14 cellular contexts compared by ENCODE assay signal in the genomic region with DNA sequence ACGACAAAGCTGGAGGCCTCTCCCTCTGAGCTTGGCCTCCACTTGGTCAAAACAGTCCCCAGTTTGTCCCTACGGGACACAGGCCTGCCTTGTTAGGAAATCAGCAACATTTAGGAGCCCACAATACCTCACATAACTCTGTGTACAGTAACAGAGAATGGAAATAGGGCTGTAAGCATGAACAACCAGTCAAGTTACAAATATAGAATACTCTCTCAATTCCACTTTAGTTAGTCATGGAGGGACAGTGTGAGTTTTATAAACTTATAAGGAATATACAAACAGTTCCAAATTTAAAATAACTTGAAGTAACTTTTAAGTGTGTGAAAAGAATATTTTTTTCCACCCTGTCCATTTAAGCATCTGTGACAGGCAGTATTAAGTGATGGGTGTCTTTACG.
A peak's percentile ranks its signal among the peaks of the same experiment; 100 is the strongest.
DNase-seq lines count a peak whose midpoint lies in the region; ATAC-seq and TF ChIP-seq lines count a peak whose summit lies in the region.
"Had no signal": no experiment of that assay in that cellular context is flagged by ENCODE, and none has a peak within 500 bp of the region (broad histone marks: within the 10 kb centered on the region; RNA-seq: fewer than 3 reads in every experiment).

No MANE protein-coding gene starts in this region.

- H3K27me3 ChIP-seq in BLaER1 (no peaks in the 10 kb centered on the region), heart left ventricle (no peaks in the 10 kb centered on the region), sigmoid colon (no peaks in the 10 kb centered on the region)
- H3K27me3 ChIP-seq: neural progenitor cell had no signal

- H3K4me3 ChIP-seq in BLaER1 = no peak overlapping the region
- no peak overlapping the region for H3K4me3 ChIP-seq in heart left ventricle
- no peak overlapping the region for H3K4me3 ChIP-seq in sigmoid colon
- H3K4me3 ChIP-seq: neural progenitor cell, skin epidermis had no signal

- intact Hi-C loops in heart left ventricle (cut with DNase I) = loop anchor here in 2 of 10 donors (5.0 to 10.0 kb wide), 3 partner anchors 57 to 106 kb away; no protein-coding TSS in a partner anchor
- intact Hi-C loops in sigmoid colon (cut with DNase I) = no loop called here

- H3K4me1 ChIP-seq in BLaER1 = peaks cover 99% of the 10 kb centered on the region
- peaks cover 0 to 87% (median 66%) of the 10 kb centered on the region in 12 donors for H3K4me1 ChIP-seq in heart left ventricle
- H3K4me1 ChIP-seq in sigmoid colon = peaks cover 0 to 90% (median 72%) of the 10 kb centered on the region in 4 donors

- H3K9me3 ChIP-seq in BLaER1 (no peaks in the 10 kb centered on the region), heart left ventricle (no peaks in the 10 kb centered on the region), sigmoid colon (no peaks in the 10 kb centered on the region)

- DNase-seq in heart left ventricle = no peak
- no peak for DNase-seq in sigmoid colon
- no peak for DNase-seq in GM13976 (ENCODE audit: low spot score)
- DNase-seq in UCSD-AML1 (lab: John Stamatoyannopoulos, UW; ENCODE audit: unreplicated experiment) = no peak
- DNase-seq in DMS153 (lab: John Stamatoyannopoulos, UW) = no peak
- DNase-seq: activated naive CD8-positive, alpha-beta T cell treated with anti-CD3 and anti-CD28 coated beads, Interleukin-2, amount 50 U/mL, for 24 hours; activated T-cell treated with anti-CD3 and anti-CD28 coated beads, Interleukin-2, amount 50 U/mL, for 4 hours; C1 segment of cervical spinal cord; stimulated activated naive CD8-positive, alpha-beta T cell treated with anti-CD3 and anti-CD28 coated beads, Interleukin-15, amount 100 ng/mL, for 72 hours had no signal

- no peak overlapping the region for H3K9ac ChIP-seq in BLaER1
- H3K9ac ChIP-seq: neural progenitor cell had no signal

- H3K27ac ChIP-seq in BLaER1 (no peak overlapping the region), VCaP (peak overlapping the region; percentile 61), heart left ventricle (peak overlapping the region in 10 of 12 donors; percentile 9 to 81 (median 60)), sigmoid colon (peak overlapping the region; percentile 64 to 85 (median 72))
- H3K27ac ChIP-seq: neural progenitor cell, skin epidermis had no signal

- in situ Hi-C loops in GM13976 (cut with MboI; ENCODE audit: low sequenced_read_pairs, unreplicated experiment) = no loop called here

- H4K20me1 ChIP-seq in BLaER1 = peaks cover 100% of the 10 kb centered on the region

- no peak for TF ChIP-seq EP300 in sigmoid colon (IDR thresholded peaks at IDR 0.05)

- no peaks in the 10 kb centered on the region for H3K36me3 ChIP-seq in BLaER1
- no peaks in the 10 kb centered on the region for H3K36me3 ChIP-seq in heart left ventricle
- no peaks in the 10 kb centered on the region for H3K36me3 ChIP-seq in sigmoid colon
- H3K36me3 ChIP-seq: neural progenitor cell had no signal

- ATAC-seq in heart left ventricle = peak; percentile 29 to 82 (median 34)
- no peak for ATAC-seq in GM18511 (IDR thresholded peaks at IDR 0.05; ENCODE audit: unreplicated experiment)
- ATAC-seq: activated naive CD8-positive, alpha-beta T cell treated with anti-CD3 and anti-CD28 coated beads, Interleukin-2, amount 50 U/mL, for 24 hours; activated T-cell treated with anti-CD3 and anti-CD28 coated beads, Interleukin-2, amount 50 U/mL, for 4 hours; stimulated activated naive CD8-positive, alpha-beta T cell treated with anti-CD3 and anti-CD28 coated beads, Interleukin-15, amount 100 ng/mL, for 72 hours had no signal

- no peak for TF ChIP-seq POLR2A in heart left ventricle (IDR thresholded peaks at IDR 0.05)
- TF ChIP-seq POLR2A in sigmoid colon (IDR thresholded peaks at IDR 0.05) = no peak

- peak overlapping the region; percentile 46 for H3K4me2 ChIP-seq in BLaER1
- H3K4me2 ChIP-seq: neural progenitor cell had no signal

- 51 to 71% (median 63%) methylated on average over 3 of the region's 3 CpGs for WGBS in heart left ventricle, 4 donors
- WGBS in sigmoid colon, 2 donors = 81 to 86% methylated on average over 3 of the region's 3 CpGs

- TF ChIP-seq CTCF in VCaP (conservative IDR thresholded peaks at IDR 0.05) (no peak), heart left ventricle (IDR thresholded peaks at IDR 0.05) (no peak), sigmoid colon (IDR thresholded peaks at IDR 0.05) (no peak), GM13976 (IDR thresholded peaks at IDR 0.05; ENCODE audit: borderline replicate concordance, control extremely low read depth, extremely low read depth, insufficient read depth, missing control alignments) (no peak)
